Comparison of ENCODE assay signal across 19 cellular contexts in the genomic region with DNA sequence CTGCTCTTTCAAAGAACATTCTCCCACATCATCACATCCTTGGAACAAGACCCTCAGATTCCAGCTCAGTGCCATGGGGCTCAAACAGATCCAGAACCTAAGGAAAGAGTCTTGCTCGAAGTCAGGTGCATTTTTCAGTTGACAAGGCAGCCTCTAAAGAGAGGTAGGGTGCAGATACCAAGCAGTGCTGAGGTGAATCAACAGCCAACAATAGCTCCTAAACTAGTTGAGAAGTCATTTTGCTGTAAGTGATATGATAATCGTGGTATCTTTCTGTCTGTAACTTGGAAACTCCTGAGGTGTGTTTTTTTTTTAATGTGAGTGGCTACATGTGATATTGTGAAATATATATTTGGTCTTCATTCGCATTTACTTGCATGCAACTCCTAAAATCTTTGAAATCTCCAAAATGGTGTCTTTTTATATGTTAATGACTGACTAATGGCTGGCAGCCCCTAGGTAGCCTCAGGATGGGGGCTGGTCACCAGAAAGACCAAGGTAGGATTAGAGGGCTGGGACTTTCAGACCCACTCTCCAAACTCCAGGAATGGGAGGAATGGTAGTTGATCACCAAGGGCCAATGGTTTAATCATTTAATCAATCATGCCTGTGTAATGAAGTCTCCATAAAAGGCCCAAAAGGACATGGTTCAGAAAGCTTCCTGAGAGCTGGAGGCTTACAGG.
DNase-seq lines count a peak whose midpoint lies in the region; ATAC-seq and TF ChIP-seq lines count a peak whose summit lies in the region.
"Had no signal": no experiment of that assay in that cellular context is flagged by ENCODE, and none has a peak within 500 bp of the region (broad histone marks: within the 10 kb centered on the region; RNA-seq: fewer than 3 reads in every experiment).

No MANE protein-coding gene starts in this region.

- H3K4me3 ChIP-seq in Caco-2 (ENCODE audit: low read depth, low read length) (no peak overlapping the region), mesendoderm (ENCODE audit: low read length) (no peak overlapping the region)
- H3K4me3 ChIP-seq: adrenal gland, HAP-1, SK-N-MC, smooth muscle cell had no signal

- no peak overlapping the region for H3K4ac ChIP-seq in mesendoderm (ENCODE audit: low read depth, low read length)

- H3K18ac ChIP-seq in mesendoderm (ENCODE audit: low read length) = peak overlapping the region; percentile 30

- intact Hi-C loops in activated CD4-positive, alpha-beta T cell treated with anti-CD3 and anti-CD28 coated beads, Interleukin-2, amount 10 ng/mL, durations not matched to agents 24 days and 14 days (cut with micrococcal nuclease) = no loop called here
- intact Hi-C loops in Caco-2 (cut with micrococcal nuclease; ENCODE audit: unreplicated experiment) = no loop called here

- H3K4me3 Mint-ChIP-seq in activated CD4-positive, alpha-beta T cell treated with anti-CD3 and anti-CD28 coated beads, Interleukin-2, amount 10 ng/mL, durations not matched to agents 24 days and 14 days = no peak overlapping the region
- H3K4me3 Mint-ChIP-seq in Caco-2 (ENCODE audit: unreplicated experiment) = no peak overlapping the region
- H3K4me3 Mint-ChIP-seq in activated CD8-positive, alpha-beta T cell treated with anti-CD3 and anti-CD28 coated beads, Interleukin-2, amount 10 ng/mL, durations not matched to agents 7 days and 5 days = no peak overlapping the region
- H3K4me3 Mint-ChIP-seq in stimulated activated effector memory CD8-positive, alpha-beta T cell treated with anti-CD3 and anti-CD28 coated beads, Interleukin-12 subunit alpha, Interleukin-12 subunit beta, amount 100 ng/mL, for 72 hours = no peak overlapping the region
- H3K4me3 Mint-ChIP-seq: brain had no signal

- POLR2A ChIA-PET in Caco-2 (lab: Charles Lee) = no interaction called here
- POLR2A ChIA-PET in activated CD8-positive, alpha-beta T cell treated with anti-CD3 and anti-CD28 coated beads, Interleukin-2, amount 10 ng/mL, durations not matched to agents 7 days and 5 days (lab: Charles Lee) = interaction anchor here (0.6 to 0.7 kb wide), 2 partner anchors 12 to 24 kb away, joined by 3 to 5 read pairs; no protein-coding TSS in a partner anchor

- no peak overlapping the region for H3K27ac ChIP-seq in mesendoderm (ENCODE audit: low read depth, low read length)
- H3K27ac ChIP-seq: adrenal gland, SK-N-MC had no signal

- H2BK15ac ChIP-seq in mesendoderm (replicated peaks; ENCODE audit: low read depth) = no peak overlapping the region

- no peaks in the 10 kb centered on the region for H3K79me1 ChIP-seq in mesendoderm (ENCODE audit: low read length)

- peak overlapping the region; percentile 76 for H3K23ac ChIP-seq in mesendoderm (ENCODE audit: low read length)

- no peaks in the 10 kb centered on the region for H3K79me2 ChIP-seq in mesendoderm (ENCODE audit: control insufficient read depth, insufficient read depth, low read length)

- no CpG with 5 or more reads among the region's 3 CpGs for WGBS in mesendoderm (ENCODE audit: extremely low coverage, insufficient coverage, low lambda C conversion rate)

- no peak for DNase-seq in activated CD4-positive, alpha-beta T cell treated with anti-CD3 and anti-CD28 coated beads, Interleukin-2, amount 10 ng/mL, durations not matched to agents 24 days and 14 days
- DNase-seq in activated CD4-positive, alpha-beta T cell treated with anti-CD3 and anti-CD28 coated beads, Interleukin-2, amount 50 U/mL, for 48 hours = no peak
- DNase-seq in Caco-2 (no peak), mesendoderm (no peak), GOT3 (lab: John Stamatoyannopoulos, UW) (no peak)
- no peak for DNase-seq in activated CD8-positive, alpha-beta T cell treated with anti-CD3 and anti-CD28 coated beads, Interleukin-2, amount 10 ng/mL, durations not matched to agents 7 days and 5 days
- DNase-seq in stimulated activated effector memory CD8-positive, alpha-beta T cell treated with anti-CD3 and anti-CD28 coated beads, Interleukin-12 subunit alpha, Interleukin-12 subunit beta, amount 100 ng/mL, for 72 hours (ENCODE audit: low spot score in 2 of 2) = no peak
- DNase-seq: 8988T; DMS53; GDM1; NCI-H1694 treated with DMSO at 0.1 percent for 48 hours; nucleus accumbens; stimulated activated CD4-positive, alpha-beta T cell treated with anti-CD3 and anti-CD28 coated beads, Interleukin-2, amount 100 ng/mL, for 24 hours had no signal

- H2BK5ac ChIP-seq in mesendoderm (ENCODE audit: low read length) = no peak overlapping the region

- no peak overlapping the region for H4K8ac ChIP-seq in mesendoderm (ENCODE audit: low read depth, low read length)

- H2BK120ac ChIP-seq in mesendoderm (ENCODE audit: low read depth, low read length) = no peak overlapping the region

- H3K27me3 ChIP-seq in Caco-2 (replicated peaks; ENCODE audit: control insufficient read depth, insufficient read depth, low read length) = no peaks in the 10 kb centered on the region
- no peaks in the 10 kb centered on the region for H3K27me3 ChIP-seq in mesendoderm (ENCODE audit: insufficient read depth, low read length, poor library complexity)
- H3K27me3 ChIP-seq: adrenal gland had no signal

- H3K9ac ChIP-seq in mesendoderm (ENCODE audit: low read length) = no peak overlapping the region

- H2AK5ac ChIP-seq in mesendoderm (ENCODE audit: low read length) = peak overlapping the region; percentile 40

- H3K36me3 Mint-ChIP-seq in activated CD4-positive, alpha-beta T cell treated with anti-CD3 and anti-CD28 coated beads, Interleukin-2, amount 10 ng/mL, durations not matched to agents 24 days and 14 days (ENCODE audit: low read depth) = peaks cover 78% of the 10 kb centered on the region
- H3K36me3 Mint-ChIP-seq in Caco-2 (ENCODE audit: insufficient read depth, unreplicated experiment) = peaks cover 100% of the 10 kb centered on the region
- peaks cover 76% of the 10 kb centered on the region for H3K36me3 Mint-ChIP-seq in activated CD8-positive, alpha-beta T cell treated with anti-CD3 and anti-CD28 coated beads, Interleukin-2, amount 10 ng/mL, durations not matched to agents 7 days and 5 days (ENCODE audit: low read depth)
- peaks cover 66% of the 10 kb centered on the region for H3K36me3 Mint-ChIP-seq in stimulated activated effector memory CD8-positive, alpha-beta T cell treated with anti-CD3 and anti-CD28 coated beads, Interleukin-12 subunit alpha, Interleukin-12 subunit beta, amount 100 ng/mL, for 72 hours

- H3K36me3 ChIP-seq in Caco-2 (ENCODE audit: control insufficient read depth, insufficient read depth, low read length) (peaks cover 6% of the 10 kb centered on the region; the same call in 1 of the 2 replicates), mesendoderm (ENCODE audit: control insufficient read depth, insufficient read depth, low read length) (no peaks in the 10 kb centered on the region)

- H3K56ac ChIP-seq in mesendoderm (ENCODE audit: low read length) = peak overlapping the region; percentile 20

- peaks cover 5% of the 10 kb centered on the region for H3K9me3 Mint-ChIP-seq in activated CD4-positive, alpha-beta T cell treated with anti-CD3 and anti-CD28 coated beads, Interleukin-2, amount 10 ng/mL, durations not matched to agents 24 days and 14 days
- H3K9me3 Mint-ChIP-seq in Caco-2 (ENCODE audit: unreplicated experiment) = peaks cover 12% of the 10 kb centered on the region
- no peaks in the 10 kb centered on the region for H3K9me3 Mint-ChIP-seq in activated CD8-positive, alpha-beta T cell treated with anti-CD3 and anti-CD28 coated beads, Interleukin-2, amount 10 ng/mL, durations not matched to agents 7 days and 5 days (ENCODE audit: insufficient read depth)
- no peaks in the 10 kb centered on the region for H3K9me3 Mint-ChIP-seq in stimulated activated effector memory CD8-positive, alpha-beta T cell treated with anti-CD3 and anti-CD28 coated beads, Interleukin-12 subunit alpha, Interleukin-12 subunit beta, amount 100 ng/mL, for 72 hours

- H3K9me3 ChIP-seq in Caco-2 = no peaks in the 10 kb centered on the region; the same call in 1 of the 2 replicates
- H3K9me3 ChIP-seq: adrenal gland, HAP-1 had no signal

- peaks cover 10% of the 10 kb centered on the region for H3K4me1 ChIP-seq in Caco-2
- peaks cover 6% of the 10 kb centered on the region for H3K4me1 ChIP-seq in mesendoderm (ENCODE audit: control insufficient read depth, low read depth, low read length)

- no peak overlapping the region for H4K5ac ChIP-seq in mesendoderm (ENCODE audit: low read length)

- no peak overlapping the region for H3K4me2 ChIP-seq in mesendoderm (ENCODE audit: low read length)
- H3K4me2 ChIP-seq: smooth muscle cell had no signal

- H3K4me1 Mint-ChIP-seq in activated CD4-positive, alpha-beta T cell treated with anti-CD3 and anti-CD28 coated beads, Interleukin-2, amount 10 ng/mL, durations not matched to agents 24 days and 14 days = peaks cover 9% of the 10 kb centered on the region
- H3K4me1 Mint-ChIP-seq in Caco-2 (ENCODE audit: low read depth, unreplicated experiment) = peaks cover 54% of the 10 kb centered on the region
- peaks cover 17% of the 10 kb centered on the region for H3K4me1 Mint-ChIP-seq in activated CD8-positive, alpha-beta T cell treated with anti-CD3 and anti-CD28 coated beads, Interleukin-2, amount 10 ng/mL, durations not matched to agents 7 days and 5 days (ENCODE audit: low read depth)
- H3K4me1 Mint-ChIP-seq in stimulated activated effector memory CD8-positive, alpha-beta T cell treated with anti-CD3 and anti-CD28 coated beads, Interleukin-12 subunit alpha, Interleukin-12 subunit beta, amount 100 ng/mL, for 72 hours = no peaks in the 10 kb centered on the region

- H3K27ac Mint-ChIP-seq in activated CD4-positive, alpha-beta T cell treated with anti-CD3 and anti-CD28 coated beads, Interleukin-2, amount 10 ng/mL, durations not matched to agents 24 days and 14 days = peak overlapping the region; percentile 25
- peak overlapping the region; percentile 62 for H3K27ac Mint-ChIP-seq in Caco-2 (ENCODE audit: unreplicated experiment)
- H3K27ac Mint-ChIP-seq in activated CD8-positive, alpha-beta T cell treated with anti-CD3 and anti-CD28 coated beads, Interleukin-2, amount 10 ng/mL, durations not matched to agents 7 days and 5 days = peak overlapping the region; percentile 46
- no peak overlapping the region for H3K27ac Mint-ChIP-seq in stimulated activated effector memory CD8-positive, alpha-beta T cell treated with anti-CD3 and anti-CD28 coated beads, Interleukin-12 subunit alpha, Interleukin-12 subunit beta, amount 100 ng/mL, for 72 hours
- H3K27ac Mint-ChIP-seq: brain had no signal

- CTCF ChIA-PET in Caco-2 (lab: Charles Lee) = no interaction called here
- CTCF ChIA-PET in activated CD8-positive, alpha-beta T cell treated with anti-CD3 and anti-CD28 coated beads, Interleukin-2, amount 10 ng/mL, durations not matched to agents 7 days and 5 days (lab: Charles Lee) = interaction anchor here (1.6 kb wide), 1 partner anchor 10 kb away, joined by 3 read pairs; no protein-coding TSS in a partner anchor

- TF ChIP-seq CTCF in Caco-2 (IDR thresholded peaks at IDR 0.05; ENCODE audit: insufficient read depth in 1 of 2, low read depth in 1 of 2, low read length in 1 of 2, severe bottlenecking in 1 of 2, unreplicated experiment in 1 of 2) = no peak

- BruUV-seq in Caco-2 (replicated peaks; lab: Mats Ljungman, UMichigan) = no TSS peak

- H3K27me3 Mint-ChIP-seq in activated CD4-positive, alpha-beta T cell treated with anti-CD3 and anti-CD28 coated beads, Interleukin-2, amount 10 ng/mL, durations not matched to agents 24 days and 14 days = no peaks in the 10 kb centered on the region
- no peaks in the 10 kb centered on the region for H3K27me3 Mint-ChIP-seq in Caco-2 (ENCODE audit: insufficient read depth, unreplicated experiment)
- H3K27me3 Mint-ChIP-seq in activated CD8-positive, alpha-beta T cell treated with anti-CD3 and anti-CD28 coated beads, Interleukin-2, amount 10 ng/mL, durations not matched to agents 7 days and 5 days (ENCODE audit: low read depth) = no peaks in the 10 kb centered on the region
- H3K27me3 Mint-ChIP-seq: brain had no signal

- ATAC-seq in activated CD8-positive, alpha-beta T cell treated with anti-CD3 and anti-CD28 coated beads, Interleukin-2, amount 10 ng/mL, durations not matched to agents 7 days and 5 days = no peak
- no peak for ATAC-seq in GM21619 (IDR thresholded peaks at IDR 0.05; ENCODE audit: unreplicated experiment)
- ATAC-seq in stimulated activated effector memory CD8-positive, alpha-beta T cell treated with anti-CD3 and anti-CD28 coated beads, Interleukin-12 subunit alpha, Interleukin-12 subunit beta, amount 100 ng/mL, for 72 hours = no peak
